17 cellular contexts compared by ENCODE assay signal in genomic region chr10:132677096-132677904, GRCh38.
A peak's percentile ranks its signal among the peaks of the same experiment; 100 is the strongest.
DNase-seq lines count a peak whose midpoint lies in the region; ATAC-seq, FAIRE-seq and TF ChIP-seq lines count a peak whose summit lies in the region.
"Had no signal": no experiment of that assay in that cellular context is flagged by ENCODE, and none has a peak within 500 bp of the region (broad histone marks: within the 10 kb centered on the region; RNA-seq: fewer than 3 reads in every experiment).

No MANE protein-coding gene starts in this region.

- ATAC-seq in GM18870 (IDR thresholded peaks at IDR 0.05; ENCODE audit: unreplicated experiment), result no peak
- no peak for ATAC-seq in stimulated activated naive CD8-positive, alpha-beta T cell treated with anti-CD3 and anti-CD28 coated beads, Interleukin-15, amount 100 ng/mL, for 72 hours
- ATAC-seq: naive thymus-derived CD8-positive, alpha-beta T cell had no signal

- no peaks in the 10 kb centered on the region for H3K4me1 ChIP-seq in Peyer's patch
- H3K4me1 ChIP-seq in kidney (ENCODE audit: control insufficient read depth in 1 of 2, insufficient read depth in 1 of 2, low read depth in 1 of 2, low read length in 2 of 2), result peaks cover 0 to 8% of the 10 kb centered on the region in 2 donors
- H3K4me1 ChIP-seq: ascending aorta had no signal

- no peak overlapping the region for H3K4me3 Mint-ChIP-seq in stimulated activated naive CD8-positive, alpha-beta T cell treated with anti-CD3 and anti-CD28 coated beads, Interleukin-15, amount 100 ng/mL, for 72 hours
- H3K4me3 Mint-ChIP-seq: activated CD4-positive, alpha-beta T cell treated with anti-CD3 and anti-CD28 coated beads, Interleukin-2, amount 10 ng/mL, durations not matched to agents 7 days and 5 days; naive thymus-derived CD8-positive, alpha-beta T cell had no signal

- no peak for TF ChIP-seq POLR2A in Peyer's patch (IDR thresholded peaks at IDR 0.05)

- FAIRE-seq in kidney (lab: Jason Lieb, UNC), result no peak
- FAIRE-seq: colon, endometrium had no signal

- intact Hi-C loops in kidney (cut with DNase I), result no loop called here

- H3K27me3 ChIP-seq in Peyer's patch, result no peaks in the 10 kb centered on the region
- H3K27me3 ChIP-seq: ascending aorta had no signal

- H3K9ac ChIP-seq in kidney (ENCODE audit: low read length in 2 of 2), result no peak overlapping the region

- H3K9me3 ChIP-seq in Peyer's patch (no peaks in the 10 kb centered on the region), kidney (ENCODE audit: control insufficient read depth in 1 of 2, low read length in 2 of 2) (no peaks in the 10 kb centered on the region)
- H3K9me3 ChIP-seq: ascending aorta had no signal

- H3K27me3 Mint-ChIP-seq in stimulated activated naive CD8-positive, alpha-beta T cell treated with anti-CD3 and anti-CD28 coated beads, Interleukin-15, amount 100 ng/mL, for 72 hours, result no peaks in the 10 kb centered on the region
- H3K27me3 Mint-ChIP-seq: activated CD4-positive, alpha-beta T cell treated with anti-CD3 and anti-CD28 coated beads, Interleukin-2, amount 10 ng/mL, durations not matched to agents 7 days and 5 days; naive thymus-derived CD8-positive, alpha-beta T cell had no signal

- TF ChIP-seq CTCF in Peyer's patch (IDR thresholded peaks at IDR 0.05) (no peak), kidney (IDR thresholded peaks at IDR 0.05; ENCODE audit: borderline replicate concordance, extremely low read depth, insufficient read depth) (no peak)

- no peak overlapping the region for H3K27ac Mint-ChIP-seq in stimulated activated naive CD8-positive, alpha-beta T cell treated with anti-CD3 and anti-CD28 coated beads, Interleukin-15, amount 100 ng/mL, for 72 hours
- H3K27ac Mint-ChIP-seq: activated CD4-positive, alpha-beta T cell treated with anti-CD3 and anti-CD28 coated beads, Interleukin-2, amount 10 ng/mL, durations not matched to agents 7 days and 5 days had no signal

- H3K9me3 Mint-ChIP-seq in stimulated activated naive CD8-positive, alpha-beta T cell treated with anti-CD3 and anti-CD28 coated beads, Interleukin-15, amount 100 ng/mL, for 72 hours, result no peaks in the 10 kb centered on the region
- H3K9me3 Mint-ChIP-seq: activated CD4-positive, alpha-beta T cell treated with anti-CD3 and anti-CD28 coated beads, Interleukin-2, amount 10 ng/mL, durations not matched to agents 7 days and 5 days; naive thymus-derived CD8-positive, alpha-beta T cell had no signal

- in situ Hi-C loops in G401 (cut with HindIII; ENCODE audit: low sequenced_read_pairs), result no loop called here
- in situ Hi-C loops in KBM-7 (cut with MboI; ENCODE audit: low pct_unique_long_range_greater_than_20kb, low sequenced_read_pairs), result no loop called here

- H3K27ac ChIP-seq in Peyer's patch, result no peak overlapping the region
- no peak overlapping the region for H3K27ac ChIP-seq in kidney (ENCODE audit: low read depth in 2 of 2, low read length in 2 of 2)
- H3K27ac ChIP-seq: ascending aorta had no signal

- H3K4me3 ChIP-seq in Peyer's patch (no peak overlapping the region), kidney (ENCODE audit: low read length in 2 of 2) (no peak overlapping the region)
- H3K4me3 ChIP-seq: ascending aorta had no signal

- H3K36me3 ChIP-seq in Peyer's patch (no peaks in the 10 kb centered on the region), kidney (ENCODE audit: control insufficient read depth in 1 of 2, insufficient read depth in 2 of 2, low read length in 2 of 2) (no peaks in the 10 kb centered on the region)
- H3K36me3 ChIP-seq: ascending aorta had no signal

- H3K4me1 Mint-ChIP-seq in stimulated activated naive CD8-positive, alpha-beta T cell treated with anti-CD3 and anti-CD28 coated beads, Interleukin-15, amount 100 ng/mL, for 72 hours, result peaks cover 17% of the 10 kb centered on the region
- H3K4me1 Mint-ChIP-seq: activated CD4-positive, alpha-beta T cell treated with anti-CD3 and anti-CD28 coated beads, Interleukin-2, amount 10 ng/mL, durations not matched to agents 7 days and 5 days had no signal

- peak; percentile 50 for DNase-seq in G401 (ENCODE audit: low spot score)
- DNase-seq in Peyer's patch, result peak in 2 of 3 donors; percentile 24 to 37
- peak; percentile 87 for DNase-seq in kidney
- DNase-seq in renal cortical epithelial cell (ENCODE audit: low read depth), result peak; percentile 83
- DNase-seq in KBM-7, result no peak
- no peak for DNase-seq in stimulated activated naive CD8-positive, alpha-beta T cell treated with anti-CD3 and anti-CD28 coated beads, Interleukin-15, amount 100 ng/mL, for 72 hours
- no peak for DNase-seq in D341Med (ENCODE audit: low spot score)
- DNase-seq: activated CD4-positive, alpha-beta T cell treated with anti-CD3 and anti-CD28 coated beads, Interleukin-2, amount 10 ng/mL, durations not matched to agents 7 days and 5 days; NCI-H1105 treated with DMSO at 0.1 percent for 48 hours; NCI-H2107; NCI-H69; SHP77 had no signal

Comparison
In these comparisons a context has a peak if more than half of its experiments do, and no peak if none do; other contexts are left out.
1. DNase-seq: peak in G401 (single experiment), Peyer's patch (2 of 3), kidney (single experiment) and renal cortical epithelial cell (single experiment); none in KBM-7 (single experiment), stimulated activated naive CD8-positive, alpha-beta T cell treated with anti-CD3 and anti-CD28 coated beads, Interleukin-15, amount 100 ng/mL, for 72 hours (0 of 2) and D341Med (single experiment).